15 cellular contexts compared by ENCODE assay signal in the genomic region with DNA sequence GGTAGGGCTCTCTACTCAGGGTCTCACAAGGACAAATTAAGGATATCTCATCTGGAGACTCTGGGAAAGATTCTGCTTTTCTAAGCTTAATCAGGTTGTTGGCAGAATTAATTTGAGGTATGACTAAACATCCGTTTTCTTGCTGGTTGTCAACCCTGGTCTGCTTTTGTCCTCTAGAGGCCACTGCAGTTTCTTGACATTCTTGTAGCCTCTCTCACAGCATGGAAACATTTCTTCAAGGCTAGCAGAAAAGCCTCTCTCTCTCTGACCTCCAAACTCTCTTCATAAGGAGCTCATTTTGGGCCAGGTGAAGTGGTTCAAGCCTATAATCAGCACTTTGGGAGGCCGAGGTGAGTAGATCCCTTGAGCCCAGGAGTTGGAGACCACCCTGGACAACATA.
A peak's percentile ranks its signal among the peaks of the same experiment; 100 is the strongest.
DNase-seq lines count a peak whose midpoint lies in the region; TF ChIP-seq lines count a peak whose summit lies in the region.
"Had no signal": no experiment of that assay in that cellular context is flagged by ENCODE, and none has a peak within 500 bp of the region (broad histone marks: within the 10 kb centered on the region; RNA-seq: fewer than 3 reads in every experiment).

No MANE protein-coding gene starts in this region.

- no peaks in the 10 kb centered on the region for H3K27me3 ChIP-seq in adipocyte (replicated peaks; ENCODE audit: control insufficient read depth, insufficient read depth, low read length)
- H3K27me3 ChIP-seq: heart left ventricle, thyroid gland had no signal

- no peak overlapping the region for H3K9ac ChIP-seq in adipocyte (ENCODE audit: low read length)

- H3K4me3 ChIP-seq in LNCaP clone FGC (ENCODE audit: low read depth, low read length) (no peak overlapping the region), adipocyte (ENCODE audit: low read length) (no peak overlapping the region)
- H3K4me3 ChIP-seq: heart left ventricle, thyroid gland had no signal

- no peaks in the 10 kb centered on the region for H3K4me1 ChIP-seq in adipocyte (ENCODE audit: control insufficient read depth, insufficient read depth, low read length)
- H3K4me1 ChIP-seq: heart left ventricle, thyroid gland had no signal

- H3K9me3 ChIP-seq in adipocyte (ENCODE audit: control insufficient read depth, low read length): no peaks in the 10 kb centered on the region
- H3K9me3 ChIP-seq: heart left ventricle, thyroid gland had no signal

- H3K27me3 Mint-ChIP-seq in nephron progenitor cell (ENCODE audit: low read depth, poor library complexity): no peaks in the 10 kb centered on the region
- H3K27me3 Mint-ChIP-seq: CD4-positive, CD25-positive, alpha-beta regulatory T cell had no signal

- H3K4me1 Mint-ChIP-seq in nephron progenitor cell: no peaks in the 10 kb centered on the region
- H3K4me1 Mint-ChIP-seq: CD4-positive, CD25-positive, alpha-beta regulatory T cell had no signal

- H3K9me3 Mint-ChIP-seq in nephron progenitor cell: no peaks in the 10 kb centered on the region

- H3K36me3 ChIP-seq in adipocyte (ENCODE audit: control insufficient read depth, insufficient read depth, low read length, severe bottlenecking): no peaks in the 10 kb centered on the region
- H3K36me3 ChIP-seq: heart left ventricle, thyroid gland had no signal

- DNase-seq in D341Med (ENCODE audit: low spot score) (peak; percentile 29), LNCaP clone FGC (ENCODE audit: low read depth) (no peak), adipocyte (ENCODE audit: low read depth) (peak; percentile 28), iPS-NIHi11 (ENCODE audit: low spot score) (peak; percentile 23), DMS153 (lab: John Stamatoyannopoulos, UW) (no peak), nephron progenitor cell (no peak), cerebellum (ENCODE audit: low spot score) (no peak), NCI-H1694 (lab: John Stamatoyannopoulos, UW) (no peak)
- DNase-seq: activated CD4-positive, alpha-beta T cell treated with anti-CD3 and anti-CD28 coated beads, Interleukin-2, amount 50 U/mL, for 4 hours; activated naive CD4-positive, alpha-beta T cell treated with anti-CD3 and anti-CD28 coated beads for 36 hours; CD4-positive, CD25-positive, alpha-beta regulatory T cell; heart left ventricle; NCI-H2171 treated with DMSO at 0.1 percent for 48 hours; SHP77 treated with DMSO at 0.1 percent for 48 hours; thyroid gland had no signal

- H3K4me3 Mint-ChIP-seq in nephron progenitor cell: no peak overlapping the region
- H3K4me3 Mint-ChIP-seq: activated naive CD4-positive, alpha-beta T cell treated with anti-CD3 and anti-CD28 coated beads for 36 hours; CD4-positive, CD25-positive, alpha-beta regulatory T cell had no signal

- H3K36me3 Mint-ChIP-seq in nephron progenitor cell (ENCODE audit: low read depth): no peaks in the 10 kb centered on the region
- H3K36me3 Mint-ChIP-seq: CD4-positive, CD25-positive, alpha-beta regulatory T cell had no signal

- peak; percentile 64 for TF ChIP-seq CTCF in LNCaP clone FGC (IDR thresholded peaks at IDR 0.05; ENCODE audit: control insufficient read depth, extremely low read depth, insufficient read depth)
- no peak for TF ChIP-seq CTCF in nephron progenitor cell (IDR thresholded peaks at IDR 0.05)

- H3K27ac Mint-ChIP-seq in nephron progenitor cell: no peak overlapping the region
- H3K27ac Mint-ChIP-seq: activated naive CD4-positive, alpha-beta T cell treated with anti-CD3 and anti-CD28 coated beads for 36 hours; CD4-positive, CD25-positive, alpha-beta regulatory T cell had no signal

Comparison
In these comparisons a context has a peak if more than half of its experiments do, and no peak if none do; other contexts are left out.
1. DNase-seq: peak in D341Med (single experiment), adipocyte (single experiment) and iPS-NIHi11 (single experiment); none in LNCaP clone FGC (single experiment), DMS153 (single experiment), nephron progenitor cell (single experiment), cerebellum (single experiment) and NCI-H1694 (single experiment).